ENCODE assay signal across 19 cellular contexts in the genomic region with DNA sequence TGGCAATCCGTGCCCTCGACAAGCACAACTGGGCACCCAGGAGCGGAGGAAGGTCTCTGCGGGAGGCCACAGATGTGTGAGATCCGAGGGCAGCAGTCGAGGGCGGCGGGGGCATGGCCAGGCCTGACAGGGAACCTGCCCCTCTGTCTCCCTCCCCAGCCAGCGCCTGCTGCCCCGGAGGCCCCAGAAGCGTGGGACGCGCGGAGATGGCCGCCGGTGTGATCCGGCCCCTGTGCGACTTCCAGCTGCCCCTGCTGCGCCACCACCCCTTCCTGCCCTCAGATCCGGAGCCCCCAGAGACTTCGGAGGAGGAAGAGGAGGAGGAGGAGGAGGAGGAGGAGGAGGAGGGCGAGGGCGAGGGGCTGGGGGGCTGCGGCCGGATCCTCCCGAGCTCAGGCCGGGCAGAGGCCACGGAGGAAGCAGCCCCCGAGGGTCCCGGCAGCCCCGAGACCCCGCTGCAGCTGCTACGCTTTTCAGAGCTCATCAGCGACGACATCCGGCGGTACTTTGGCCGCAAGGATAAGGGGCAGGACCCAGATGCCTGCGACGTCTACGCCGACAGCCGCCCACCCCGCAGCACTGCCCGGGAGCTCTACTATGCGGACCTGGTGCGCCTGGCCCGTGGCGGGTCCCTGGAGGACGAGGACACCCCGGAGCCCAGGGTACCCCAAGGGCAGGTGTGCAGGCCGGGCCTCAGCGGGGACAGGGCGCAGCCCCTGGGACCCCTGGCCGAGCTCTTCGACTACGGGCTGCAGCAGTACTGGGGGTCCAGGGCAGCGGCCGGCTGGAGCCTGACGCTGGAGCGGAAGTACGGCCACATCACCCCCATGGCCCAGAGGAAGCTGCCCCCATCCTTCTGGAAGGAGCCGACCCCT. TPM values are rescaled to one million over a fixed set of nuclear protein-coding genes. Genes with fewer than 3 reads are reported as not detected.
DNase-seq lines count a peak whose midpoint lies in the region; ATAC-seq and TF ChIP-seq lines count a peak whose summit lies in the region.
"Had no signal": no experiment of that assay in that cellular context is flagged by ENCODE, and none has a peak within 500 bp of the region (broad histone marks: within the 10 kb centered on the region; RNA-seq: fewer than 3 reads in every experiment).

No MANE protein-coding gene starts in this region.

- peaks cover 4% of the 10 kb centered on the region for H3K27me3 Mint-ChIP-seq in activated T-cell treated with anti-CD3 and anti-CD28 coated beads, Interleukin-2, amount 50 U/mL, for 4 hours (ENCODE audit: low read depth)
- H3K27me3 Mint-ChIP-seq in immature natural killer cell (ENCODE audit: low read depth in 3 of 3), result peaks cover 0 to 2% (median 0%) of the 10 kb centered on the region in 3 donors
- H3K27me3 Mint-ChIP-seq in stimulated activated memory B cell treated with anti-CD40 and anti-IgM and Interleukin-4, amounts not matched to agents 10 μg/mL and 1 μg/mL and 100 μg/mL, for 72 hours, result peaks cover 11% of the 10 kb centered on the region
- H3K27me3 Mint-ChIP-seq: natural killer cell treated with Interleukin-12 subunit alpha and Interleukin-12 subunit beta and Interleukin-15 and Interleukin-18, amount 100 ng/mL, for 72 hours had no signal

- ATAC-seq in activated T-cell treated with anti-CD3 and anti-CD28 coated beads, Interleukin-2, amount 50 U/mL, for 4 hours, result peak; percentile 12 to 33
- ATAC-seq in stimulated activated memory B cell treated with anti-CD40 and anti-IgM and Interleukin-4, amounts not matched to agents 10 μg/mL and 1 μg/mL and 100 μg/mL, for 72 hours, result no peak
- ATAC-seq in HG03097 (IDR thresholded peaks at IDR 0.05; ENCODE audit: low FRiP score, unreplicated experiment), result no peak
- ATAC-seq: HepG2, SK-N-SH treated with all-trans-retinoic acid at 6 μM for 48 hours had no signal

- no peaks in the 10 kb centered on the region for H3K9me3 Mint-ChIP-seq in activated T-cell treated with anti-CD3 and anti-CD28 coated beads, Interleukin-2, amount 50 U/mL, for 4 hours
- no peaks in the 10 kb centered on the region for H3K9me3 Mint-ChIP-seq in immature natural killer cell
- H3K9me3 Mint-ChIP-seq in stimulated activated memory B cell treated with anti-CD40 and anti-IgM and Interleukin-4, amounts not matched to agents 10 μg/mL and 1 μg/mL and 100 μg/mL, for 72 hours, result no peaks in the 10 kb centered on the region
- H3K9me3 Mint-ChIP-seq: H9; natural killer cell treated with Interleukin-12 subunit alpha and Interleukin-12 subunit beta and Interleukin-15 and Interleukin-18, amount 100 ng/mL, for 72 hours had no signal

- H3K27ac Mint-ChIP-seq in immature natural killer cell, result peak overlapping the region in 3 of 6 donors; percentile 23 to 85 (median 39)
- H3K27ac Mint-ChIP-seq in stimulated activated memory B cell treated with anti-CD40 and anti-IgM and Interleukin-4, amounts not matched to agents 10 μg/mL and 1 μg/mL and 100 μg/mL, for 72 hours, result peak overlapping the region; percentile 33
- H3K27ac Mint-ChIP-seq: H9 had no signal

- DNase-seq in activated T-cell treated with anti-CD3 and anti-CD28 coated beads, Interleukin-2, amount 50 U/mL, for 4 hours, result no peak
- no peak for DNase-seq in activated T-cell treated with anti-CD3 and anti-CD28 coated beads, Interleukin-2, amount 50 U/mL, for 1 hour
- DNase-seq in immature natural killer cell, result peak in 1 of 3 donors; percentile 12
- no peak for DNase-seq in NCI-H1930 (lab: John Stamatoyannopoulos, UW)
- no peak for DNase-seq in NCI-H1417 treated with DMSO at 0.1 percent for 48 hours (lab: John Stamatoyannopoulos, UW)
- DNase-seq: activated CD4-positive, alpha-beta T cell treated with anti-CD3 and anti-CD28 coated beads, Interleukin-2, amount 50 U/mL, for 48 hours; activated effector memory CD4-positive, alpha-beta T cell treated with Interleukin-2 at 50 U/mL for 16 hours; effector CD4-positive, alpha-beta T cell; H9; NCI-H2081 treated with DMSO at 0.1 percent for 48 hours; PC-9 had no signal

- no peak overlapping the region for H3K4me3 Mint-ChIP-seq in activated T-cell treated with anti-CD3 and anti-CD28 coated beads, Interleukin-2, amount 50 U/mL, for 4 hours
- peak overlapping the region in 3 of 5 donors; percentile 50 to 76 (median 58) for H3K4me3 Mint-ChIP-seq in immature natural killer cell
- peak overlapping the region; percentile 34 for H3K4me3 Mint-ChIP-seq in stimulated activated memory B cell treated with anti-CD40 and anti-IgM and Interleukin-4, amounts not matched to agents 10 μg/mL and 1 μg/mL and 100 μg/mL, for 72 hours
- H3K4me3 Mint-ChIP-seq: H9; natural killer cell treated with Interleukin-12 subunit alpha and Interleukin-12 subunit beta and Interleukin-15 and Interleukin-18, amount 100 ng/mL, for 72 hours had no signal

- no peaks in the 10 kb centered on the region for H3K4me1 Mint-ChIP-seq in activated T-cell treated with anti-CD3 and anti-CD28 coated beads, Interleukin-2, amount 50 U/mL, for 4 hours (ENCODE audit: low read depth)
- peaks cover 0 to 2% of the 10 kb centered on the region in 2 donors for H3K4me1 Mint-ChIP-seq in immature natural killer cell
- peaks cover 15% of the 10 kb centered on the region for H3K4me1 Mint-ChIP-seq in stimulated activated memory B cell treated with anti-CD40 and anti-IgM and Interleukin-4, amounts not matched to agents 10 μg/mL and 1 μg/mL and 100 μg/mL, for 72 hours
- H3K4me1 Mint-ChIP-seq: H9 had no signal

- no peaks in the 10 kb centered on the region for H3K36me3 Mint-ChIP-seq in activated T-cell treated with anti-CD3 and anti-CD28 coated beads, Interleukin-2, amount 50 U/mL, for 4 hours (ENCODE audit: insufficient read depth)
- no peaks in the 10 kb centered on the region for H3K36me3 Mint-ChIP-seq in immature natural killer cell
- H3K36me3 Mint-ChIP-seq in stimulated activated memory B cell treated with anti-CD40 and anti-IgM and Interleukin-4, amounts not matched to agents 10 μg/mL and 1 μg/mL and 100 μg/mL, for 72 hours, result peaks cover 10% of the 10 kb centered on the region
- H3K36me3 Mint-ChIP-seq: natural killer cell treated with Interleukin-12 subunit alpha and Interleukin-12 subunit beta and Interleukin-15 and Interleukin-18, amount 100 ng/mL, for 72 hours had no signal

- TF ChIP-seq RAD21 in Ishikawa (IDR thresholded peaks at IDR 0.05; ENCODE audit: low read depth), result no peak

- TF ChIP-seq EP300 in Ishikawa (IDR thresholded peaks at IDR 0.05; ENCODE audit: borderline replicate concordance), result no peak

TF ChIP-seq in Ishikawa, 13 proteins besides CTCF, POLR2A, EP300 and RAD21:
- TF ChIP-seq, protein P1, sequence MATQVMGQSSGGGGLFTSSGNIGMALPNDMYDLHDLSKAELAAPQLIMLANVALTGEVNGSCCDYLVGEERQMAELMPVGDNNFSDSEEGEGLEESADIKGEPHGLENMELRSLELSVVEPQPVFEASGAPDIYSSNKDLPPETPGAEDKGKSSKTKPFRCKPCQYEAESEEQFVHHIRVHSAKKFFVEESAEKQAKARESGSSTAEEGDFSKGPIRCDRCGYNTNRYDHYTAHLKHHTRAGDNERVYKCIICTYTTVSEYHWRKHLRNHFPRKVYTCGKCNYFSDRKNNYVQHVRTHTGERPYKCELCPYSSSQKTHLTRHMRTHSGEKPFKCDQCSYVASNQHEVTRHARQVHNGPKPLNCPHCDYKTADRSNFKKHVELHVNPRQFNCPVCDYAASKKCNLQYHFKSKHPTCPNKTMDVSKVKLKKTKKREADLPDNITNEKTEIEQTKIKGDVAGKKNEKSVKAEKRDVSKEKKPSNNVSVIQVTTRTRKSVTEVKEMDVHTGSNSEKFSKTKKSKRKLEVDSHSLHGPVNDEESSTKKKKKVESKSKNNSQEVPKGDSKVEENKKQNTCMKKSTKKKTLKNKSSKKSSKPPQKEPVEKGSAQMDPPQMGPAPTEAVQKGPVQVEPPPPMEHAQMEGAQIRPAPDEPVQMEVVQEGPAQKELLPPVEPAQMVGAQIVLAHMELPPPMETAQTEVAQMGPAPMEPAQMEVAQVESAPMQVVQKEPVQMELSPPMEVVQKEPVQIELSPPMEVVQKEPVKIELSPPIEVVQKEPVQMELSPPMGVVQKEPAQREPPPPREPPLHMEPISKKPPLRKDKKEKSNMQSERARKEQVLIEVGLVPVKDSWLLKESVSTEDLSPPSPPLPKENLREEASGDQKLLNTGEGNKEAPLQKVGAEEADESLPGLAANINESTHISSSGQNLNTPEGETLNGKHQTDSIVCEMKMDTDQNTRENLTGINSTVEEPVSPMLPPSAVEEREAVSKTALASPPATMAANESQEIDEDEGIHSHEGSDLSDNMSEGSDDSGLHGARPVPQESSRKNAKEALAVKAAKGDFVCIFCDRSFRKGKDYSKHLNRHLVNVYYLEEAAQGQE (IDR thresholded peaks at IDR 0.05; ENCODE audit: low read depth), result no peak
- TF ChIP-seq NFIC (IDR thresholded peaks at IDR 0.05) (no peak), CREB1 (IDR thresholded peaks at IDR 0.05; ENCODE audit: low read depth) (no peak), CEBPB (IDR thresholded peaks at IDR 0.05) (no peak), ZBTB7A (IDR thresholded peaks at IDR 0.05; ENCODE audit: low read depth) (peak; percentile 52; the same call in 1 of the 2 replicates), FOXM1 (IDR thresholded peaks at IDR 0.05; ENCODE audit: borderline replicate concordance, low read depth) (no peak), TEAD4 (IDR thresholded peaks at IDR 0.05) (no peak)

RNA-seq across cellular contexts. Expression of a gene that starts 1.7 kb away (rescaled TPM):
- under 1 TPM in 2 of 3 donors, not detected in 1; 0.22 to 0.29 TPM for total RNA-seq in activated T-cell treated with anti-CD3 and anti-CD28 coated beads, Interleukin-2, amount 50 U/mL, for 4 hours
- not detected for polyA plus RNA-seq in immature natural killer cell
- total RNA-seq: G401, H9, PC-9, thoracic aorta had no signal
- polyA plus RNA-seq: HepG2 had no signal

RNA-seq across cellular contexts. Expression of a gene that starts 11.7 kb away (rescaled TPM):
- 1 to 10 TPM in 2 of 3 donors, under 1 TPM in 1; 0.73 to 2.5 (median 2.2) TPM for total RNA-seq in activated T-cell treated with anti-CD3 and anti-CD28 coated beads, Interleukin-2, amount 50 U/mL, for 4 hours
- polyA plus RNA-seq in immature natural killer cell, result not detected

RNA-seq across cellular contexts. Expression of a gene that starts 12.1 kb away (rescaled TPM):
- total RNA-seq in activated T-cell treated with anti-CD3 and anti-CD28 coated beads, Interleukin-2, amount 50 U/mL, for 4 hours, result 10 to 100 TPM; 31.8 to 34.6 (median 33.1) TPM
- polyA plus RNA-seq in immature natural killer cell, result 10 to 100 TPM; 59.3 to 79.9 (median 64.7) TPM

RNA-seq across cellular contexts. Expression of a gene that starts 18.1 kb away (rescaled TPM):
- 10 to 100 TPM; 24.5 to 30.2 (median 29.0) TPM for total RNA-seq in activated T-cell treated with anti-CD3 and anti-CD28 coated beads, Interleukin-2, amount 50 U/mL, for 4 hours
- 10 to 100 TPM in 1 of 3 donors, 1 to 10 TPM in 2; 1.0 to 14.5 (median 5.9) TPM for polyA plus RNA-seq in immature natural killer cell

RNA-seq across cellular contexts. Expression of a gene that starts 42.2 kb away (rescaled TPM):
- 10 to 100 TPM; 54.2 to 60.7 (median 54.7) TPM for total RNA-seq in activated T-cell treated with anti-CD3 and anti-CD28 coated beads, Interleukin-2, amount 50 U/mL, for 4 hours
- 10 to 100 TPM; 19.8 to 44.8 (median 21.5) TPM for polyA plus RNA-seq in immature natural killer cell

Comparison
In these comparisons a context has a peak if more than half of its experiments do, and no peak if none do; other contexts are left out.
1. ATAC-seq: peak in activated T-cell treated with anti-CD3 and anti-CD28 coated beads, Interleukin-2, amount 50 U/mL, for 4 hours (2 of 2); none in stimulated activated memory B cell treated with anti-CD40 and anti-IgM and Interleukin-4, amounts not matched to agents 10 μg/mL and 1 μg/mL and 100 μg/mL, for 72 hours (single experiment) and HG03097 (single experiment).